Comparison of ENCODE assay signal across 13 cellular contexts in the genomic region with DNA sequence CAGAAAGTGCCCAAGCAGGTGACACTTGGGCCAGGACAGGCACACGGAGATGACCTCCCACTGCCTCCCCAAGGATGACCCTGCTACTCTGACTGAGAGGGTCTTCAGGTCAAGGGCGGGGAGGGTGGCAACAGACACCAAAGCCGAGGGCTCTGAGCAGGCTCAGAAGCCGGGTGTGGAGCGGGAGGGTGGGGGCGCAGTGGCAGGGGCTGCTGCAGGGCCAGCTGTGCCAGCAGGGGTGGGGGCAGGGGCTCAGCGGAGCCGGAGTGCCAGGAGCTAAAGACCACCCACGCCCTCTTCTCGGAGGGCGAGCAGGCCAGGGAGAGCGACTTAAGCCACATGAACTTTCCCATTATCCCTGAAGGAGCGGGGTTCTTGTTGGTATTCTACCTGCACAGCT.
DNase-seq lines count a peak whose midpoint lies in the region; ATAC-seq and TF ChIP-seq lines count a peak whose summit lies in the region.
"Had no signal": no experiment of that assay in that cellular context is flagged by ENCODE, and none has a peak within 500 bp of the region (broad histone marks: within the 10 kb centered on the region; RNA-seq: fewer than 3 reads in every experiment).

No MANE protein-coding gene starts in this region.

- peak overlapping the region; percentile 94; the same call in 1 of the 2 replicates for H3K4ac ChIP-seq in IMR-90 (ENCODE audit: low read depth, low read length)
- H3K4ac ChIP-seq in mesenchymal stem cell (ENCODE audit: low read depth in 1 of 2, low read length in 2 of 2) = peak overlapping the region; percentile 59 to 81

- no peak for TF ChIP-seq POLR2A in IMR-90 (IDR thresholded peaks at IDR 0.05; ENCODE audit: low read depth, low read length)
- no peak for TF ChIP-seq POLR2A in upper lobe of left lung (IDR thresholded peaks at IDR 0.05)

- H2BK20ac ChIP-seq in IMR-90 (ENCODE audit: low read depth, low read length) = no peak overlapping the region

- H4K5ac ChIP-seq in IMR-90 (ENCODE audit: low read depth, low read length) = no peak overlapping the region

- H3K79me1 ChIP-seq in IMR-90 (ENCODE audit: low read depth in 1 of 2, low read length in 2 of 2) = no peaks in the 10 kb centered on the region; a peak in 1 of 4 replicates
- H3K79me1 ChIP-seq in mesenchymal stem cell (replicated peaks; ENCODE audit: low read length, poor library complexity, severe bottlenecking) = no peaks in the 10 kb centered on the region

- H4K8ac ChIP-seq in IMR-90 (ENCODE audit: low read depth in 2 of 2, low read length in 2 of 2) = no peak overlapping the region; a peak in 1 of 4 replicates
- peak overlapping the region; percentile 7 for H4K8ac ChIP-seq in mesenchymal stem cell (ENCODE audit: low read length)

- no peak overlapping the region for H2BK5ac ChIP-seq in IMR-90 (ENCODE audit: low read depth, low read length, poor library complexity, severe bottlenecking)
- H2BK5ac ChIP-seq in mesenchymal stem cell (ENCODE audit: low read depth, low read length, poor library complexity, severe bottlenecking) = no peak overlapping the region

- H3K18ac ChIP-seq in IMR-90 (ENCODE audit: low read depth, low read length) (no peak overlapping the region), mesenchymal stem cell (ENCODE audit: low read depth in 1 of 2, low read length in 2 of 2) (peak overlapping the region; percentile 86 to 87)

- peaks cover 19% of the 10 kb centered on the region for H3K9me1 ChIP-seq in IMR-90 (ENCODE audit: insufficient read depth, low read length)

- H2AFZ ChIP-seq in IMR-90 (replicated peaks; ENCODE audit: low read length, poor library complexity) (peak overlapping the region; percentile 84), mesenchymal stem cell (ENCODE audit: low read depth, low read length) (no peak overlapping the region)

- H3K36me3 ChIP-seq in BLaER1 treated with 17β-estradiol and CSF1 and Interleukin-3, amounts not matched to agents 10 nM and 100 nM = no peaks in the 10 kb centered on the region
- H3K36me3 ChIP-seq in IMR-90 (ENCODE audit: control insufficient read depth, insufficient read depth, low read length) = no peaks in the 10 kb centered on the region
- H3K36me3 ChIP-seq in mesenchymal stem cell (ENCODE audit: control insufficient read depth in 1 of 2, insufficient read depth in 2 of 2, low read depth in 1 of 2, low read length in 2 of 2) = no peaks in the 10 kb centered on the region
- H3K36me3 ChIP-seq in upper lobe of left lung = no peaks in the 10 kb centered on the region
- H3K36me3 ChIP-seq: BE2C had no signal

- DNase-seq in IMR-90 (no peak), mesenchymal stem cell (no peak), upper lobe of left lung (peak in 1 of 2 donors; percentile 60), superior temporal gyrus (ENCODE audit: extremely low spot score) (no peak)
- DNase-seq: BE2C; CD4-positive, CD25-positive, alpha-beta regulatory T cell; DMS53; GOT3; HCEC 1CT; HFFc6 had no signal

- in situ Hi-C loops in IMR-90 (cut with MboI; ENCODE audit: low sequenced_read_pairs) = no loop called here

- WGBS in IMR-90 (ENCODE audit: extremely low coverage in 2 of 2, insufficient read length in 1 of 2), 2 experiments = 97% methylated on average over 5 of the region's 13 CpGs; no CpG with 5 or more reads in 1 of the 2 experiments
- over 99% methylated on average over 13 of the region's 13 CpGs for WGBS in mesenchymal stem cell
- WGBS in upper lobe of left lung, 2 donors = 96 to 98% methylated on average over 13 of the region's 13 CpGs

- H3K14ac ChIP-seq in IMR-90 (replicated peaks; ENCODE audit: low read depth, low read length) = no peak overlapping the region
- peak overlapping the region in 1 of 2 experiments; percentile 6 for H3K14ac ChIP-seq in mesenchymal stem cell (ENCODE audit: low read length in 2 of 2)

- H2BK120ac ChIP-seq in IMR-90 (ENCODE audit: low read depth, low read length) = peak overlapping the region; percentile 86
- H2BK120ac ChIP-seq in mesenchymal stem cell (ENCODE audit: low read depth, low read length) = peak overlapping the region; percentile 85

- H2BK12ac ChIP-seq in mesenchymal stem cell (ENCODE audit: low read length in 2 of 2) = peak overlapping the region; percentile 75 to 94

- no peak overlapping the region for H3K23ac ChIP-seq in IMR-90 (ENCODE audit: low read depth, low read length)
- H3K23ac ChIP-seq in mesenchymal stem cell (ENCODE audit: low read length in 2 of 2) = no peak overlapping the region

- H2AK5ac ChIP-seq in IMR-90 (ENCODE audit: low read depth, low read length) (peak overlapping the region; percentile 76; the same call in 1 of the 2 replicates), mesenchymal stem cell (ENCODE audit: low read length, severe bottlenecking) (peak overlapping the region; percentile 16)

- no peak overlapping the region for H3K4me3 ChIP-seq in BLaER1 treated with 17β-estradiol and CSF1 and Interleukin-3, amounts not matched to agents 10 nM and 100 nM
- H3K4me3 ChIP-seq in IMR-90 (ENCODE audit: insufficient read depth, low read depth, low read length) (no peak overlapping the region), mesenchymal stem cell (ENCODE audit: insufficient read depth in 1 of 2, low read depth in 1 of 2, low read length in 2 of 2) (no peak overlapping the region), upper lobe of left lung (no peak overlapping the region)
- H3K4me3 ChIP-seq: A549 had no signal

- no peak overlapping the region for H3K56ac ChIP-seq in IMR-90 (ENCODE audit: extremely low read depth, insufficient read depth, low read length)

- no peak for TF ChIP-seq EP300 in upper lobe of left lung (IDR thresholded peaks at IDR 0.05)

- H3K4me2 ChIP-seq in BLaER1 treated with 17β-estradiol and CSF1 and Interleukin-3, amounts not matched to agents 10 nM and 100 nM = peak overlapping the region in 10 of 11 experiments; percentile 70 to 89 (median 86); a peak in 19 of 22 replicates
- H3K4me2 ChIP-seq in IMR-90 (ENCODE audit: low read depth, low read length) = no peak overlapping the region
- no peak overlapping the region for H3K4me2 ChIP-seq in mesenchymal stem cell (ENCODE audit: low read length, poor library complexity, severe bottlenecking)
- H3K4me2 ChIP-seq: A549 had no signal

- H3K4me1 ChIP-seq in BLaER1 treated with 17β-estradiol and CSF1 and Interleukin-3, amounts not matched to agents 10 nM and 100 nM = peaks cover 45 to 68% (median 57%) of the 10 kb centered on the region in 10 experiments
- H3K4me1 ChIP-seq in IMR-90 (ENCODE audit: control insufficient read depth, insufficient read depth, low read length) (peaks cover 19% of the 10 kb centered on the region), mesenchymal stem cell (ENCODE audit: control insufficient read depth, insufficient read depth, low read depth, low read length) (peaks cover 33% of the 10 kb centered on the region), upper lobe of left lung (peaks cover 12 to 22% (median 16%) of the 10 kb centered on the region in 4 donors)
- H3K4me1 ChIP-seq: BE2C had no signal

- H3K9ac ChIP-seq in BLaER1 treated with 17β-estradiol and CSF1 and Interleukin-3, amounts not matched to agents 10 nM and 100 nM = peak overlapping the region in 1 of 11 experiments; percentile 66; a peak in 2 of 22 replicates
- no peak overlapping the region for H3K9ac ChIP-seq in IMR-90 (ENCODE audit: low read depth, low read length)
- H3K9ac ChIP-seq in mesenchymal stem cell (ENCODE audit: low read length) = no peak overlapping the region

- no peak for ATAC-seq in IMR-90 (ENCODE audit: low read depth)
- no peak for ATAC-seq in upper lobe of left lung (ENCODE audit: low FRiP score in 2 of 2)
- no peak for ATAC-seq in GM18858 (IDR thresholded peaks at IDR 0.05; ENCODE audit: unreplicated experiment)
- ATAC-seq: A549 had no signal

- dilution Hi-C loops in IMR-90 (cut with HindIII; ENCODE audit: low sequenced_read_pairs, unreplicated experiment) = no loop called here

- POLR2A ChIA-PET in IMR-90 (lab: Charles Lee; ENCODE audit: unreplicated experiment) = no interaction called here

- intact Hi-C loops in IMR-90 (cut with micrococcal nuclease) = no loop called here

- peak overlapping the region; percentile 23; the same call in 1 of the 2 replicates for H4K91ac ChIP-seq in IMR-90 (ENCODE audit: insufficient read depth, low read depth, low read length)
- H4K91ac ChIP-seq in mesenchymal stem cell (ENCODE audit: low read length) = peak overlapping the region; percentile 95

- CTCF ChIA-PET in IMR-90 (lab: Yijun Ruan, JAX) = no interaction called here

- no peak overlapping the region for H2AK9ac ChIP-seq in IMR-90 (replicated peaks; ENCODE audit: low read depth, low read length, poor library complexity)

- no peak for TF ChIP-seq RAD21 in IMR-90 (IDR thresholded peaks at IDR 0.05; ENCODE audit: low read length)

- peak overlapping the region in 8 of 11 experiments; percentile 61 to 82 (median 74); a peak in 9 of 22 replicates for H3K27ac ChIP-seq in BLaER1 treated with 17β-estradiol and CSF1 and Interleukin-3, amounts not matched to agents 10 nM and 100 nM
- no peak overlapping the region for H3K27ac ChIP-seq in IMR-90 (ENCODE audit: insufficient read depth, low read length)
- H3K27ac ChIP-seq in mesenchymal stem cell (ENCODE audit: low read length, poor library complexity, severe bottlenecking) = no peak overlapping the region
- H3K27ac ChIP-seq in upper lobe of left lung = peak overlapping the region in 3 of 4 donors; percentile 48 to 73 (median 64)

- BruUV-seq in IMR-90 (replicated peaks; lab: Mats Ljungman, UMichigan) = no TSS peak

- H2BK15ac ChIP-seq in IMR-90 (ENCODE audit: low read depth, low read length) = no peak overlapping the region; the same call in 2 of the 3 replicates
- H2BK15ac ChIP-seq in mesenchymal stem cell (ENCODE audit: low read depth, poor library complexity, severe bottlenecking) = peak overlapping the region; percentile 77

- no peaks in the 10 kb centered on the region for H3K27me3 ChIP-seq in BLaER1 treated with 17β-estradiol and CSF1 and Interleukin-3, amounts not matched to agents 10 nM and 100 nM
- H3K27me3 ChIP-seq in IMR-90 (ENCODE audit: control insufficient read depth, insufficient read depth, low read length) = no peaks in the 10 kb centered on the region
- H3K27me3 ChIP-seq in mesenchymal stem cell (ENCODE audit: control insufficient read depth in 1 of 2, insufficient read depth in 1 of 2, low read length in 2 of 2) = no peaks in the 10 kb centered on the region
- no peaks in the 10 kb centered on the region for H3K27me3 ChIP-seq in upper lobe of left lung
- H3K27me3 ChIP-seq: BE2C had no signal

- no peak for TF ChIP-seq CTCF in IMR-90 (conservative IDR thresholded peaks at IDR 0.05; ENCODE audit: low read depth, low read length)
- no peak for TF ChIP-seq CTCF in upper lobe of left lung (IDR thresholded peaks at IDR 0.05)

- no peaks in the 10 kb centered on the region for H4K20me1 ChIP-seq in BLaER1 treated with 17β-estradiol and CSF1 and Interleukin-3, amounts not matched to agents 10 nM and 100 nM
- no peaks in the 10 kb centered on the region for H4K20me1 ChIP-seq in IMR-90 (ENCODE audit: insufficient read depth, low read length)

- H3K9me3 ChIP-seq in BLaER1 treated with 17β-estradiol and CSF1 and Interleukin-3, amounts not matched to agents 10 nM and 100 nM (replicated peaks in 1 of 11) = no peaks in the 10 kb centered on the region
- H3K9me3 ChIP-seq in IMR-90 (ENCODE audit: control insufficient read depth, insufficient read depth, low read length) (no peaks in the 10 kb centered on the region), mesenchymal stem cell (ENCODE audit: control insufficient read depth, low read length) (no peaks in the 10 kb centered on the region), upper lobe of left lung (no peaks in the 10 kb centered on the region)
- H3K9me3 ChIP-seq: A549, BE2C had no signal

Comparison
In these comparisons a context has a peak if more than half of its experiments do, and no peak if none do; other contexts are left out.
1. H3K27ac ChIP-seq: peak in BLaER1 treated with 17β-estradiol and CSF1 and Interleukin-3, amounts not matched to agents 10 nM and 100 nM (8 of 11) and upper lobe of left lung (3 of 4); none in IMR-90 (single experiment) and mesenchymal stem cell (single experiment).
2. H3K4me2 ChIP-seq: peak in BLaER1 treated with 17β-estradiol and CSF1 and Interleukin-3, amounts not matched to agents 10 nM and 100 nM (10 of 11); none in IMR-90 (single experiment) and mesenchymal stem cell (single experiment).